In the genomic region with DNA sequence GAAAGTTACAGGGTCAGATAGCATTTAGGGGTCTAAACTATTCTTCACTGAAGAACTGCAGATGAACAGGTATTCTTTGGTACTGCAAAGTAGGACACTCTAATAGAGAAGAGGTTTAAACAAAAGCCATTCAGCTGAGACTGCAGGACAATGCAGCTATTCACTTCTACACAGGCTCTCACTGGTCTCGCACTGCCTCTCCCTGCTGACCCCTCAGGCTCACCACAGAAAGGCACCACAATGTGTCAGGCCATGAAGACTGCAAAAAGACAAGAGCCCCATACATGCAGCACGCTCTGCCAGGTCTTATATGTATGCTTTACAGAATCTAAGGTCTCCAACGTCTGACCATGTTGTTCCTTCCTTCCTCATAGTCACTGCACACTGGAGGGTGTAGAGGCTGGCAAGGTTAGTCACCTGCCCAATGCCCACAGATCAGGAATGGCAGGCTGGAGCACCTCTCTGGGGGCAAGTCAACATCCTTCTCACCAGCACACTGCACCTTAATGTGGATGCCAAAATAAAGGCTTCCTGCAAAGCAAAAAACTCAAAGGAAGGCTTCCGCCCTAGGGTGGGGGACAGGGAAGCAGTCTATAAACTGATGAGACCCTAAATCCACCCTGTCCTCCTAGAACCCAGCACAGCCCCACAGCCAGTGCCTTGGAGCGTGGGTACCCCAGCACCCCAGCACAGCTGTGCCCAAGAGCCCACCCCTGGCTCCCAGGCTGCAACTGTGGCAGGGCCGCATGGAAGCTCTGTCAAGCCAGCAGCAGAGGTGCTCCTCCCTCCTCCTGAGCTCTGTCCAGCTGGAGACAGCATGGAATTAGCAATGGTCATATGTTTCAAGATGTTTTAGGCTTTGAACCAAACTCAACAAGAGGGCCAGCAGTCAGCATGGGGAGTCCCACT, we compare ENCODE assay signal across 15 cellular contexts. TPM values are rescaled to one million over a fixed set of nuclear protein-coding genes. Genes with fewer than 3 reads are reported as not detected.
DNase-seq lines count a peak whose midpoint lies in the region; ATAC-seq and TF ChIP-seq lines count a peak whose summit lies in the region.
"Had no signal": no experiment of that assay in that cellular context is flagged by ENCODE, and none has a peak within 500 bp of the region (broad histone marks: within the 10 kb centered on the region; RNA-seq: fewer than 3 reads in every experiment).

No MANE protein-coding gene starts in this region.

- TF ChIP-seq POLR2A in IMR-90 (IDR thresholded peaks at IDR 0.05; ENCODE audit: low read depth, low read length): no peak

- peaks cover 4% of the 10 kb centered on the region; the same call in 1 of the 2 replicates for H3K4me1 ChIP-seq in IMR-90 (ENCODE audit: control insufficient read depth, insufficient read depth, low read length)
- peaks cover 20 to 28% (median 21%) of the 10 kb centered on the region in 3 donors for H3K4me1 ChIP-seq in skeletal muscle tissue (ENCODE audit: control insufficient read depth in 3 of 3, insufficient read depth in 3 of 3, low read length in 3 of 3)

- H3K4ac ChIP-seq in IMR-90 (ENCODE audit: low read depth, low read length): no peak overlapping the region

- H3K27me3 ChIP-seq in IMR-90 (ENCODE audit: control insufficient read depth, insufficient read depth, low read length): no peaks in the 10 kb centered on the region
- H3K27me3 ChIP-seq in skeletal muscle tissue (ENCODE audit: control insufficient read depth in 3 of 3, insufficient read depth in 3 of 3, low read length in 3 of 3): no peaks in the 10 kb centered on the region
- H3K27me3 ChIP-seq: BLaER1 treated with 17β-estradiol and CSF1 and Interleukin-3, amounts not matched to agents 10 nM and 100 nM had no signal

- no TSS peak for BruUV-seq in IMR-90 (replicated peaks; lab: Mats Ljungman, UMichigan)

- no peak for TF ChIP-seq RAD21 in IMR-90 (IDR thresholded peaks at IDR 0.05; ENCODE audit: low read length)

- H4K5ac ChIP-seq in IMR-90 (ENCODE audit: low read depth, low read length): no peak overlapping the region

- H3K36me3 ChIP-seq in IMR-90 (ENCODE audit: control insufficient read depth, insufficient read depth, low read length) (peaks cover 22% of the 10 kb centered on the region), skeletal muscle tissue (ENCODE audit: control insufficient read depth in 3 of 3, insufficient read depth in 3 of 3, low read length in 3 of 3) (peaks cover 25 to 38% (median 34%) of the 10 kb centered on the region in 3 donors)

- H2AK9ac ChIP-seq in IMR-90 (replicated peaks; ENCODE audit: low read depth, low read length, poor library complexity): no peak overlapping the region

- no peak overlapping the region for H2AFZ ChIP-seq in IMR-90 (replicated peaks; ENCODE audit: low read length, poor library complexity)

- no peak overlapping the region for H3K4me3 ChIP-seq in IMR-90 (ENCODE audit: insufficient read depth, low read depth, low read length)
- no peak overlapping the region for H3K4me3 ChIP-seq in choroid plexus epithelial cell (ENCODE audit: low read depth, low read length)
- no peak overlapping the region for H3K4me3 ChIP-seq in skeletal muscle tissue (ENCODE audit: low read length in 3 of 3)
- H3K4me3 ChIP-seq: BLaER1 treated with 17β-estradiol and CSF1 and Interleukin-3, amounts not matched to agents 10 nM and 100 nM had no signal

- in situ Hi-C loops in IMR-90 (cut with MboI; ENCODE audit: low sequenced_read_pairs): loop anchor here (10.0 kb wide), 2 partner anchors 65 to 105 kb away; no protein-coding TSS in a partner anchor

- no peak overlapping the region for H2BK20ac ChIP-seq in IMR-90 (ENCODE audit: low read depth, low read length)

- H2BK5ac ChIP-seq in IMR-90 (ENCODE audit: low read depth, low read length, poor library complexity, severe bottlenecking): no peak overlapping the region

- CTCF ChIA-PET in IMR-90 (lab: Yijun Ruan, JAX): no interaction called here

- H3K9ac ChIP-seq in IMR-90 (ENCODE audit: low read depth, low read length) (no peak overlapping the region), skeletal muscle tissue (ENCODE audit: low read depth in 1 of 3, low read length in 3 of 3) (peak overlapping the region in 2 of 3 donors; percentile 50 to 66)
- H3K9ac ChIP-seq: BLaER1 treated with 17β-estradiol and CSF1 and Interleukin-3, amounts not matched to agents 10 nM and 100 nM had no signal

- POLR2A ChIA-PET in IMR-90 (lab: Charles Lee; ENCODE audit: unreplicated experiment): interaction anchor here (0.5 kb wide), 1 partner anchor 109 kb away, joined by 3 read pairs; no protein-coding TSS in a partner anchor

- TF ChIP-seq CTCF in IMR-90 (conservative IDR thresholded peaks at IDR 0.05; ENCODE audit: low read depth, low read length): no peak
- no peak for TF ChIP-seq CTCF in choroid plexus epithelial cell (conservative IDR thresholded peaks at IDR 0.05; ENCODE audit: low read depth, low read length)

- no peaks in the 10 kb centered on the region; the same call in 1 of the 2 replicates for H4K20me1 ChIP-seq in IMR-90 (ENCODE audit: insufficient read depth, low read length)

- peak; percentile 23 for DNase-seq in IMR-90
- peak; percentile 62 for DNase-seq in choroid plexus epithelial cell (ENCODE audit: low read depth)
- peak; percentile 76 for DNase-seq in inferior parietal cortex (ENCODE audit: extremely low spot score)
- DNase-seq in NCI-H146 (lab: John Stamatoyannopoulos, UW): no peak
- DNase-seq: activated CD8-positive, alpha-beta T cell treated with anti-CD3 and anti-CD28 coated beads, Interleukin-2, amount 10 ng/mL, durations not matched to agents 7 days and 5 days; activated naive CD4-positive, alpha-beta T cell treated with anti-CD3 and anti-CD28 coated beads for 36 hours; cerebellar nuclear complex; NCI-H2227 treated with DMSO at 0.1 percent for 48 hours had no signal

- dilution Hi-C loops in IMR-90 (cut with HindIII; ENCODE audit: low sequenced_read_pairs, unreplicated experiment): no loop called here

- peaks cover 26% of the 10 kb centered on the region; the same call in 1 of the 2 replicates for H3K9me1 ChIP-seq in IMR-90 (ENCODE audit: insufficient read depth, low read length)

- 0 out of 2 replicates have a peak, but pooled peaks have one; percentile 17 for ATAC-seq in IMR-90 (ENCODE audit: low read depth)
- ATAC-seq in GM21576 (IDR thresholded peaks at IDR 0.05; ENCODE audit: unreplicated experiment): no peak
- no peak for ATAC-seq in HG03139 (IDR thresholded peaks at IDR 0.05; ENCODE audit: unreplicated experiment)
- no peak for ATAC-seq in GM21737 (IDR thresholded peaks at IDR 0.05; ENCODE audit: unreplicated experiment)
- ATAC-seq: activated CD8-positive, alpha-beta T cell treated with anti-CD3 and anti-CD28 coated beads, Interleukin-2, amount 10 ng/mL, durations not matched to agents 7 days and 5 days had no signal

- no peak overlapping the region for H2BK15ac ChIP-seq in IMR-90 (ENCODE audit: low read depth, low read length)

- peaks cover 14 to 47% of the 10 kb centered on the region in 2 experiments; a peak in 3 of 4 replicates for H3K79me1 ChIP-seq in IMR-90 (ENCODE audit: low read depth in 1 of 2, low read length in 2 of 2)

- intact Hi-C loops in IMR-90 (cut with micrococcal nuclease): no loop called here

- H3K56ac ChIP-seq in IMR-90 (ENCODE audit: extremely low read depth, insufficient read depth, low read length): no peak overlapping the region

- no peak overlapping the region for H3K23ac ChIP-seq in IMR-90 (ENCODE audit: low read depth, low read length)

- H2AK5ac ChIP-seq in IMR-90 (ENCODE audit: low read depth, low read length): no peak overlapping the region

- WGBS in IMR-90 (ENCODE audit: extremely low coverage in 2 of 2, insufficient read length in 1 of 2), 2 experiments: no CpG with 5 or more reads among the region's 6 CpGs

- H2BK120ac ChIP-seq in IMR-90 (ENCODE audit: low read depth, low read length): no peak overlapping the region

- H3K27ac ChIP-seq in IMR-90 (ENCODE audit: insufficient read depth, low read length) (no peak overlapping the region), skeletal muscle tissue (ENCODE audit: low read depth, low read length) (peak overlapping the region; percentile 46)
- H3K27ac ChIP-seq: BLaER1 treated with 17β-estradiol and CSF1 and Interleukin-3, amounts not matched to agents 10 nM and 100 nM had no signal

- no peak overlapping the region for H3K18ac ChIP-seq in IMR-90 (ENCODE audit: low read depth, low read length)

- no peak overlapping the region for H4K91ac ChIP-seq in IMR-90 (ENCODE audit: insufficient read depth, low read depth, low read length)

- H3K9me3 ChIP-seq in IMR-90 (ENCODE audit: control insufficient read depth, insufficient read depth, low read length) (no peaks in the 10 kb centered on the region), skeletal muscle tissue (ENCODE audit: control insufficient read depth in 3 of 3, low read length in 3 of 3) (no peaks in the 10 kb centered on the region)
- H3K9me3 ChIP-seq: BLaER1 treated with 17β-estradiol and CSF1 and Interleukin-3, amounts not matched to agents 10 nM and 100 nM had no signal

- no peak overlapping the region for H3K14ac ChIP-seq in IMR-90 (replicated peaks; ENCODE audit: low read depth, low read length)

- no peak overlapping the region for H4K8ac ChIP-seq in IMR-90 (ENCODE audit: low read depth in 2 of 2, low read length in 2 of 2)

- no peak overlapping the region for H3K4me2 ChIP-seq in IMR-90 (ENCODE audit: low read depth, low read length)
- H3K4me2 ChIP-seq: BLaER1 treated with 17β-estradiol and CSF1 and Interleukin-3, amounts not matched to agents 10 nM and 100 nM had no signal

TF ChIP-seq in IMR-90, 13 proteins besides CTCF, POLR2A, EP300 and RAD21:
- TF ChIP-seq MXI1 (IDR thresholded peaks at IDR 0.05; ENCODE audit: borderline replicate concordance, low read depth, low read length) (peak; percentile 18; the same call in 1 of the 2 replicates), NFE2L2 (IDR thresholded peaks at IDR 0.05; ENCODE audit: low read depth, low read length) (no peak)

RNA-seq across cellular contexts. Expression of gene RNU4ATAC, which starts 10.7 kb away (rescaled TPM):
- total RNA-seq in IMR-90 (2012; rRNA removed) (under 0.01 TPM in 2 replicates), skeletal muscle tissue (not detected)
- not detected in 2 replicates for polyA plus RNA-seq in IMR-90 (2012; rRNA removed)
- polyA plus RNA-seq in IMR-90 (2012; cell fraction: cytosol; rRNA removed): not detected in 2 replicates
- polyA plus RNA-seq in IMR-90 (2012; cell fraction: nucleus; rRNA removed; ENCODE audit: low replicate concordance): not detected in 2 replicates
- total RNA-seq: activated CD8-positive, alpha-beta T cell treated with anti-CD3 and anti-CD28 coated beads, Interleukin-2, amount 10 ng/mL, durations not matched to agents 7 days and 5 days; activated naive CD4-positive, alpha-beta T cell treated with anti-CD3 and anti-CD28 coated beads for 36 hours; H4; liver had no signal
